ENCODE assay signal across 9 cellular contexts in the genomic region with DNA sequence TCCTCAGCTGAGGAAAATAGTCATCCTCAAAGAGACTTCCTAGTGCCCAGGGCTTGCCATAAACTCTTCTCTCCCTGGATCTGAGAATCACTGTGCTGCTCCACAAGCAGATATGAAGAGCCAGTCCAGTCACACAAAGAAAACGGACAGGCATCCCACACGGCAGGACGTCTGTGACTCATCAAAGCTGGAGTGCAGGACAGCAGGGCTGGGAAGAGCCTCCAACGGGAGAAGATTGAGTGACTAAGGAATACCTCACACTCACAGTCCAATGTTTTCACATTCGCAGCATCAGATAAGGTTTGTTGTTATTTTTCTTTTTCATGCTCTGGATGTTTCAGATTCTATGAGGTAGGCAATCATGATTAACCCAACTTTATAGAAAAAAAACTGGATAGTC. TPM values are rescaled to one million over a fixed set of nuclear protein-coding genes. Genes with fewer than 3 reads are reported as not detected.
A peak's percentile ranks its signal among the peaks of the same experiment; 100 is the strongest.
DNase-seq lines count a peak whose midpoint lies in the region; ATAC-seq and TF ChIP-seq lines count a peak whose summit lies in the region.
"Had no signal": no experiment of that assay in that cellular context is flagged by ENCODE, and none has a peak within 500 bp of the region (broad histone marks: within the 10 kb centered on the region; RNA-seq: fewer than 3 reads in every experiment).

No MANE protein-coding gene starts in this region.

- BruUV-seq in Panc1 (replicated peaks; lab: Mats Ljungman, UMichigan), result no TSS peak

- DNase-seq in GM04504 (ENCODE audit: low read depth) (peak; percentile 92), Panc1 (ENCODE audit: low read depth, low spot score) (peak; percentile 79), epithelial cell of proximal tubule (ENCODE audit: low read depth) (peak; percentile 36), pons (ENCODE audit: low spot score) (peak; percentile 6), NCI-H748 (lab: John Stamatoyannopoulos, UW; ENCODE audit: unreplicated experiment) (no peak)
- DNase-seq: stimulated activated CD8-positive, alpha-beta memory T cell treated with anti-CD3 and anti-CD28 coated beads, Interleukin-4, amount 100 ng/mL, for 48 hours had no signal

- CTCF ChIA-PET in Panc1 (lab: Charles Lee), result no interaction called here

- TF ChIP-seq CTCF in Panc1 (IDR thresholded peaks at IDR 0.05) (no peak), epithelial cell of proximal tubule (conservative IDR thresholded peaks at IDR 0.05; ENCODE audit: low read depth, low read length) (no peak)

- peaks cover 18% of the 10 kb centered on the region for H3K4me1 ChIP-seq in Panc1 (ENCODE audit: control insufficient read depth, insufficient read depth, low read length)

- peak overlapping the region; percentile 61 for H3K27ac ChIP-seq in Panc1 (ENCODE audit: low read length)

- POLR2A ChIA-PET in Panc1 (lab: Charles Lee), result no interaction called here

- ATAC-seq in Panc1, result peak; percentile 98
- ATAC-seq in HG02970 (IDR thresholded peaks at IDR 0.05; ENCODE audit: low FRiP score, unreplicated experiment), result no peak
- no peak for ATAC-seq in HG03135 (IDR thresholded peaks at IDR 0.05; ENCODE audit: unreplicated experiment)
- ATAC-seq in GM21737 (IDR thresholded peaks at IDR 0.05; ENCODE audit: unreplicated experiment), result no peak

- no peaks in the 10 kb centered on the region for H3K27me3 ChIP-seq in Panc1 (ENCODE audit: control insufficient read depth, insufficient read depth, low read length)

- H3K4me3 ChIP-seq in Panc1 (ENCODE audit: low read depth in 2 of 2, low read length in 2 of 2), result no peak overlapping the region
- H3K4me3 ChIP-seq in epithelial cell of proximal tubule (ENCODE audit: low read depth, low read length), result no peak overlapping the region

- intact Hi-C loops in Panc1 (cut with micrococcal nuclease; ENCODE audit: unreplicated experiment), result no loop called here

- H3K36me3 ChIP-seq in Panc1 (ENCODE audit: control insufficient read depth, insufficient read depth, low read length), result no peaks in the 10 kb centered on the region

- in situ Hi-C loops in Panc1 (cut with HindIII; ENCODE audit: low pct_unique_long_range_greater_than_20kb, low sequenced_read_pairs), result no loop called here

- peaks cover 11% of the 10 kb centered on the region; the same call in 1 of the 2 replicates for H3K9me3 ChIP-seq in Panc1 (ENCODE audit: control insufficient read depth, insufficient read depth, low read depth, low read length)

RNA-seq across cellular contexts. Expression of gene NEK10, which starts 57.8 kb away (rescaled TPM):
- total RNA-seq in Panc1 (2021; ENCODE audit: unreplicated experiment) (5.7 TPM), epithelial cell of proximal tubule (0.06 and 0.07 TPM in 2 replicates)
- polyA plus RNA-seq in Panc1 (2012; ENCODE audit: insufficient read length), result 0.94 TPM
